In genomic region chr6:35481215-35481614, GRCh38 we compare ENCODE assay signal across 18 cellular contexts. TPM values are rescaled to one million over a fixed set of nuclear protein-coding genes. Genes with fewer than 3 reads are reported as not detected.
"Had no signal": no experiment of that assay in that cellular context is flagged by ENCODE, and none has a peak within 500 bp of the region (broad histone marks: within the 10 kb centered on the region; RNA-seq: fewer than 3 reads in every experiment).

No MANE protein-coding gene starts in this region.

- H3K4me1 Mint-ChIP-seq: activated naive CD4-positive, alpha-beta T cell treated with anti-CD3 and anti-CD28 coated beads, Interleukin-2, amount 50 U/mL, for 24 hours; central memory CD8-positive, alpha-beta T cell; naive B cell had no signal

- H3K4me3 ChIP-seq: lower lobe of right lung, psoas muscle had no signal

- H3K9me3 ChIP-seq: lower lobe of right lung, psoas muscle had no signal

- ATAC-seq: lower lobe of right lung, psoas muscle had no signal

- DNase-seq: activated CD4-positive, alpha-beta T cell treated with anti-CD3 and anti-CD28 coated beads, Interleukin-2, amount 50 U/mL, for 1 hour; activated effector memory CD4-positive, alpha-beta T cell treated with Interleukin-2 at 50 U/mL for 16 hours; activated T-cell treated with anti-CD3 and anti-CD28 coated beads for 4 hours; cortex of kidney; effector memory CD4-positive, alpha-beta T cell; hypothalamus; kidney glomerular epithelial cell; lower lobe of right lung; naive B cell; psoas muscle; stimulated activated CD4-positive, alpha-beta T cell treated with anti-CD3 and anti-CD28 coated beads, Interleukin-12 subunit alpha, Interleukin-12 subunit beta, amount 100 ng/mL, for 4 hours; stimulated activated naive CD4-positive, alpha-beta T cell treated with Interleukin-2 at 50 U/mL for 16 hours had no signal

- H3K27ac Mint-ChIP-seq: activated naive CD4-positive, alpha-beta T cell treated with anti-CD3 and anti-CD28 coated beads, Interleukin-2, amount 50 U/mL, for 24 hours had no signal

- H3K36me3 Mint-ChIP-seq: activated naive CD4-positive, alpha-beta T cell treated with anti-CD3 and anti-CD28 coated beads, Interleukin-2, amount 50 U/mL, for 24 hours; naive B cell had no signal

- H3K4me3 Mint-ChIP-seq: activated naive CD4-positive, alpha-beta T cell treated with anti-CD3 and anti-CD28 coated beads, Interleukin-2, amount 50 U/mL, for 24 hours; central memory CD8-positive, alpha-beta T cell; naive B cell had no signal

- H3K9me3 Mint-ChIP-seq: activated naive CD4-positive, alpha-beta T cell treated with anti-CD3 and anti-CD28 coated beads, Interleukin-2, amount 50 U/mL, for 24 hours; central memory CD8-positive, alpha-beta T cell; naive B cell had no signal

- H3K27ac ChIP-seq: lower lobe of right lung, psoas muscle had no signal

- H3K27me3 Mint-ChIP-seq: activated naive CD4-positive, alpha-beta T cell treated with anti-CD3 and anti-CD28 coated beads, Interleukin-2, amount 50 U/mL, for 24 hours; central memory CD8-positive, alpha-beta T cell; naive B cell had no signal

RNA-seq across cellular contexts. Expression of gene TULP1, which starts 31.5 kb away (rescaled TPM):
- total RNA-seq: activated CD8-positive, alpha-beta memory T cell treated with anti-CD3 and anti-CD28 coated beads for 36 hours; epithelial cell of proximal tubule; glomerular endothelial cell; lower lobe of right lung; psoas muscle; T-helper 2 cell treated with Interferon-gamma antibody and Interleukin-4, amounts not matched to agents 100 ng/mL and 5 ng/mL, for 36 hours had no signal
